ENCODE assay signal across 8 cellular contexts in genomic region chr6:41941280-41942044, GRCh38. TPM values are rescaled to one million over a fixed set of nuclear protein-coding genes. Genes with fewer than 3 reads are reported as not detected.
DNase-seq lines count a peak whose midpoint lies in the region; ATAC-seq and TF ChIP-seq lines count a peak whose summit lies in the region.

Gene CCND3, minus strand, starts transcription at chr6:41941808. Its CDS starts 159 bp downstream, at chr6:41941649.

- H3K4me1 ChIP-seq in right atrium auricular region = peaks cover 5 to 50% of the 10 kb centered on the region in 2 donors
- H3K4me1 ChIP-seq in rectal smooth muscle tissue (ENCODE audit: control insufficient read depth, insufficient read depth, low read length) = peaks cover 18% of the 10 kb centered on the region
- peaks cover 63% of the 10 kb centered on the region for H3K4me1 ChIP-seq in vagina

- H3K4me3 ChIP-seq in right atrium auricular region (peak within 1 kb of the TSS; percentile 76 to 86), rectal smooth muscle tissue (ENCODE audit: low read length) (peak within 1 kb of the TSS; percentile 94), vagina (peak within 1 kb of the TSS; percentile 78 to 85)

- H3K36me3 ChIP-seq in right atrium auricular region = peaks cover 6% of the 10 kb centered on the region
- H3K36me3 ChIP-seq in rectal smooth muscle tissue (ENCODE audit: control insufficient read depth, insufficient read depth, low read length) = no peaks in the 10 kb centered on the region
- peaks cover 0 to 5% of the 10 kb centered on the region in 2 donors for H3K36me3 ChIP-seq in vagina

- H3K9me3 ChIP-seq in right atrium auricular region = no peaks in the 10 kb centered on the region
- no peaks in the 10 kb centered on the region for H3K9me3 ChIP-seq in vagina

- intact Hi-C loops in T-helper 1 cell treated with Interleukin-12 subunit alpha and Interleukin-12 subunit beta and Interleukin-4 antibody, amounts not matched to agents 30 ng/mL and 1 ng/mL, for 36 hours (cut with micrococcal nuclease) = loop anchor here (1.0 to 2.0 kb wide), 7 partner anchors 17 to 869 kb away; partner anchors contain the start of genes BYSL, MED20, NFYA and OARD1
- intact Hi-C loops in vagina (cut with DNase I) = no loop called here

- peak within 1 kb of the TSS; percentile 43 for H3K9ac ChIP-seq in rectal smooth muscle tissue (ENCODE audit: low read length)

- H3K27me3 ChIP-seq in right atrium auricular region = no peaks in the 10 kb centered on the region
- H3K27me3 ChIP-seq in rectal smooth muscle tissue (ENCODE audit: control insufficient read depth, insufficient read depth, low read length) = no peaks in the 10 kb centered on the region
- no peaks in the 10 kb centered on the region for H3K27me3 ChIP-seq in vagina

- no peak for TF ChIP-seq CTCF in GM13976 (IDR thresholded peaks at IDR 0.05; ENCODE audit: borderline replicate concordance, control extremely low read depth, extremely low read depth, insufficient read depth, missing control alignments)
- no peak for TF ChIP-seq CTCF in right atrium auricular region (IDR thresholded peaks at IDR 0.05)
- TF ChIP-seq CTCF in vagina (IDR thresholded peaks at IDR 0.05) = no peak

- H3K27ac ChIP-seq in right atrium auricular region (peak within 1 kb of the TSS; percentile 85 to 90), rectal smooth muscle tissue (ENCODE audit: low read depth, low read length) (peak within 1 kb of the TSS; percentile 65), vagina (peak within 1 kb of the TSS; percentile 76)

- TF ChIP-seq POLR2A in vagina (IDR thresholded peaks at IDR 0.05) = peak in 1 of 2 donors; percentile 58

- ATAC-seq in HG02798 (IDR thresholded peaks at IDR 0.05; ENCODE audit: poor library complexity, unreplicated experiment) = peak; percentile 95

- in situ Hi-C loops in GM13976 (cut with MboI; ENCODE audit: low sequenced_read_pairs, unreplicated experiment) = no loop called here

- DNase-seq in GM13976 (ENCODE audit: low spot score) (peak; percentile 95), NCI-H146 (lab: John Stamatoyannopoulos, UW) (peak; percentile 96), amniotic stem cell (lab: John Stamatoyannopoulos, UW) (peak; percentile 93), right atrium auricular region (ENCODE audit: low spot score) (peak; percentile 87), vagina (ENCODE audit: extremely low spot score in 2 of 2) (no peak)

RNA-seq across cellular contexts. Expression of gene CCND3, which starts in this region (rescaled TPM):
- 468 and 481 TPM in 2 replicates for total RNA-seq in T-helper 1 cell treated with Interleukin-12 subunit alpha and Interleukin-12 subunit beta and Interleukin-4 antibody, amounts not matched to agents 30 ng/mL and 1 ng/mL, for 36 hours
- total RNA-seq in right atrium auricular region (100 to 1,000 TPM in 1 of 2 donors, 10 to 100 TPM in 1; 78.7 to 129 TPM), vagina (122 TPM)

Comparison
In these comparisons a context has a peak if more than half of its experiments do, and no peak if none do; other contexts are left out.
1. DNase-seq: peak in GM13976 (single experiment), NCI-H146 (single experiment), amniotic stem cell (single experiment) and right atrium auricular region (single experiment); none in vagina (0 of 2).
2. Peak in every context shown above with its lines, with median percentiles within 50 percentile points of each other: H3K27ac ChIP-seq and H3K4me3 ChIP-seq.